Comparison of ENCODE assay signal across 1 cellular context in genomic region chr2:156505696-156506095, GRCh38.
TF ChIP-seq lines count a peak whose summit lies in the region.

No MANE protein-coding gene starts in this region.

TF ChIP-seq in GM12878, 131 proteins besides CTCF, POLR2A, EP300 and RAD21 (continued from another document):
- TF ChIP-seq, protein P1, sequence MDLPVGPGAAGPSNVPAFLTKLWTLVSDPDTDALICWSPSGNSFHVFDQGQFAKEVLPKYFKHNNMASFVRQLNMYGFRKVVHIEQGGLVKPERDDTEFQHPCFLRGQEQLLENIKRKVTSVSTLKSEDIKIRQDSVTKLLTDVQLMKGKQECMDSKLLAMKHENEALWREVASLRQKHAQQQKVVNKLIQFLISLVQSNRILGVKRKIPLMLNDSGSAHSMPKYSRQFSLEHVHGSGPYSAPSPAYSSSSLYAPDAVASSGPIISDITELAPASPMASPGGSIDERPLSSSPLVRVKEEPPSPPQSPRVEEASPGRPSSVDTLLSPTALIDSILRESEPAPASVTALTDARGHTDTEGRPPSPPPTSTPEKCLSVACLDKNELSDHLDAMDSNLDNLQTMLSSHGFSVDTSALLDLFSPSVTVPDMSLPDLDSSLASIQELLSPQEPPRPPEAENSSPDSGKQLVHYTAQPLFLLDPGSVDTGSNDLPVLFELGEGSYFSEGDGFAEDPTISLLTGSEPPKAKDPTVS (IDR thresholded peaks at IDR 0.05; ENCODE audit: low read depth, low read length) = no peak
- TF ChIP-seq SUZ12 (IDR thresholded peaks at IDR 0.05; ENCODE audit: unreplicated experiment) (no peak), MTA3 (IDR thresholded peaks at IDR 0.05; ENCODE audit: borderline replicate concordance, low read length) (no peak), JUNB (IDR thresholded peaks at IDR 0.05) (0 out of 2 replicates have a peak, but pooled peaks have one; percentile 15), MYC (IDR thresholded peaks at IDR 0.05; ENCODE audit: insufficient read depth, insufficient read length, insufficient replicate concordance, low read length, severe bottlenecking) (no peak), LARP7 (IDR thresholded peaks at IDR 0.05) (no peak), NFXL1 (IDR thresholded peaks at IDR 0.05; ENCODE audit: borderline replicate concordance) (no peak), MYB (IDR thresholded peaks at IDR 0.05; ENCODE audit: borderline replicate concordance, low read depth, low read length) (no peak), RUNX3 (IDR thresholded peaks at IDR 0.05; ENCODE audit: low read length) (peak; percentile 54), CREB1 (IDR thresholded peaks at IDR 0.05; ENCODE audit: low read depth) (no peak), ESRRA (IDR thresholded peaks at IDR 0.05; ENCODE audit: low read length) (no peak), RELA (IDR thresholded peaks at IDR 0.05; ENCODE audit: borderline replicate concordance, partially characterized antibody) (no peak), TCF12 (IDR thresholded peaks at IDR 0.05; ENCODE audit: low read depth, low read length) (no peak), HDAC2 (IDR thresholded peaks at IDR 0.05) (no peak), SIN3A (IDR thresholded peaks at IDR 0.05; ENCODE audit: low read depth, low read length) (no peak), ZBED1 (IDR thresholded peaks at IDR 0.05; ENCODE audit: borderline replicate concordance) (no peak), YY1 (IDR thresholded peaks at IDR 0.05; ENCODE audit: low read depth, low read length) (no peak), POU2F2 (IDR thresholded peaks at IDR 0.05; ENCODE audit: borderline replicate concordance, low read depth, low read length) (no peak), GABPA (IDR thresholded peaks at IDR 0.05; ENCODE audit: low read depth) (no peak), NBN (IDR thresholded peaks at IDR 0.05) (no peak), ZZZ3 (IDR thresholded peaks at IDR 0.05; ENCODE audit: control insufficient read depth, insufficient read length, low read depth) (no peak), REST (IDR thresholded peaks at IDR 0.05; ENCODE audit: low read depth, low read length) (no peak)
